ENCODE assay signal across 1 cellular context in genomic region chr13:110944121-110944967, GRCh38.
A peak's percentile ranks its signal among the peaks of the same experiment; 100 is the strongest.
TF ChIP-seq lines count a peak whose summit lies in the region.

No MANE protein-coding gene starts in this region.

TF ChIP-seq in GM12878, 131 proteins besides CTCF, POLR2A, EP300 and RAD21 (continued from another document):
- peak; percentile 71; the same call in 1 of the 2 replicates for TF ChIP-seq ZBTB33 (IDR thresholded peaks at IDR 0.05)
- TF ChIP-seq SMARCA5 (IDR thresholded peaks at IDR 0.05), result 0 out of 2 replicates have a peak, but pooled peaks have one; percentile 32
- no peak; the same call in 1 of the 2 replicates for TF ChIP-seq MLLT1 (IDR thresholded peaks at IDR 0.05)
- TF ChIP-seq IRF4 (IDR thresholded peaks at IDR 0.05; ENCODE audit: low read depth, low read length), result peak; percentile 39; the same call in 1 of the 2 replicates
- 0 out of 2 replicates have a peak, but pooled peaks have one; percentile 29 for TF ChIP-seq CBFB (IDR thresholded peaks at IDR 0.05; ENCODE audit: low read depth)
- peak; percentile 74 for TF ChIP-seq SMC3 (IDR thresholded peaks at IDR 0.05; ENCODE audit: borderline replicate concordance, low read length)
